In genomic region chr15:60589253-60589652, GRCh38 we compare ENCODE assay signal across 12 cellular contexts.
A peak's percentile ranks its signal among the peaks of the same experiment; 100 is the strongest.
DNase-seq lines count a peak whose midpoint lies in the region; FAIRE-seq and TF ChIP-seq lines count a peak whose summit lies in the region.
"Had no signal": no experiment of that assay in that cellular context is flagged by ENCODE, and none has a peak within 500 bp of the region (broad histone marks: within the 10 kb centered on the region; RNA-seq: fewer than 3 reads in every experiment).

No MANE protein-coding gene starts in this region.

- H4K5ac ChIP-seq in H1 (ENCODE audit: insufficient read length, low read depth, low read length), result no peak overlapping the region

- H3K27me3 ChIP-seq in HUES6 (ENCODE audit: control insufficient read depth, insufficient read depth, low read length) (peaks cover 40% of the 10 kb centered on the region), H1 (replicated peaks in 1 of 4; ENCODE audit: control insufficient read depth in 3 of 4, extremely low read depth in 1 of 4, insufficient read depth in 3 of 4, low read length in 3 of 4) (peaks cover 0 to 7% (median 0%) of the 10 kb centered on the region in 4 experiments; a peak in 2 of 7 replicates)

- H3K4me3 ChIP-seq in HUES6 (ENCODE audit: low read depth, low read length) (no peak overlapping the region), H1 (ENCODE audit: extremely low read depth in 1 of 4, insufficient read depth in 2 of 4, low read depth in 3 of 4, low read length in 4 of 4) (no peak overlapping the region; a peak in 1 of 8 replicates)
- H3K4me3 ChIP-seq: neural progenitor cell had no signal

- no peak for TF ChIP-seq POLR2A in H1 (IDR thresholded peaks at IDR 0.05; ENCODE audit: control extremely low read depth in 1 of 2, low read depth in 2 of 2, low read length in 2 of 2)

- no peak overlapping the region for H4K91ac ChIP-seq in H1 (replicated peaks; ENCODE audit: insufficient read length, low read length)

- DNase-seq in activated CD4-positive, alpha-beta T cell treated with anti-CD3 and anti-CD28 coated beads for 4 hours, result peak; percentile 41 to 43
- DNase-seq in H1 (ENCODE audit: low read depth in 1 of 2, low spot score in 2 of 2) (no peak), NCI-H1417 (lab: John Stamatoyannopoulos, UW) (no peak), T-helper 9 cell (no peak), head of caudate nucleus (no peak), MCF 10A (ENCODE audit: unreplicated experiment) (no peak)
- peak; percentile 54 for DNase-seq in stimulated activated CD4-positive, alpha-beta T cell treated with anti-CD3 and anti-CD28 coated beads, Interleukin-1b, Interleukin-23, amount 100 ng/mL, for 48 hours
- DNase-seq: Caco-2; effector CD8-positive, alpha-beta T cell; NCI-H774 had no signal

- POLR2A ChIA-PET in H1 (lab: Charles Lee; ENCODE audit: partially characterized antibody) (no interaction called here), MCF 10A (lab: Yijun Ruan, JAX) (interaction anchor here (1.1 kb wide), 1 partner anchor 1244 kb away, joined by 3 read pairs; no protein-coding TSS in a partner anchor)

- H3K4ac ChIP-seq in H1 (replicated peaks; ENCODE audit: insufficient read length, low read depth, low read length), result no peak overlapping the region

- no peak overlapping the region for H3K23ac ChIP-seq in H1 (ENCODE audit: insufficient read length)

- no TSS peak for BruUV-seq in MCF 10A (replicated peaks; lab: Mats Ljungman, UMichigan)

- TF ChIP-seq RAD21 in H1 (IDR thresholded peaks at IDR 0.05 in 1 of 2, conservative IDR thresholded peaks at IDR 0.05 in 1 of 2; ENCODE audit: low read depth in 2 of 2, low read length in 2 of 2), result no peak

- H3K4me2 ChIP-seq in H1 (ENCODE audit: insufficient read depth in 1 of 2, low read depth in 2 of 2, low read length in 2 of 2), result no peak overlapping the region; a peak in 1 of 4 replicates
- H3K4me2 ChIP-seq: neural progenitor cell had no signal

- H2BK5ac ChIP-seq in H1 (ENCODE audit: low read depth, low read length), result no peak overlapping the region

- no peaks in the 10 kb centered on the region for H3K9me3 Mint-ChIP-seq in MCF 10A (ENCODE audit: unreplicated experiment)
- H3K9me3 Mint-ChIP-seq: neural progenitor cell had no signal

- no peak overlapping the region for H2BK15ac ChIP-seq in H1 (ENCODE audit: low read length)

- peaks cover 0 to 41% of the 10 kb centered on the region in 2 experiments; a peak in 3 of 4 replicates for H3K79me2 ChIP-seq in H1 (ENCODE audit: control insufficient read depth in 1 of 2, insufficient read depth in 2 of 2, low read length in 2 of 2)

- CTCF ChIA-PET in H1 (lab: Charles Lee; ENCODE audit: partially characterized antibody), result interaction anchor here (0.6 kb wide), 1 partner anchor 8 kb away, joined by 3 read pairs; no protein-coding TSS in a partner anchor
- CTCF ChIA-PET in MCF 10A (lab: Yijun Ruan, JAX), result interaction anchor here (0.6 to 10.9 kb wide), 4 partner anchors 43 to 344 kb away, joined by 3 to 163 read pairs (median 38); no protein-coding TSS in a partner anchor

- no peaks in the 10 kb centered on the region for H3K27me3 Mint-ChIP-seq in MCF 10A (ENCODE audit: insufficient read depth, unreplicated experiment)

- H2AK5ac ChIP-seq in H1 (ENCODE audit: low read depth, low read length), result no peak overlapping the region

- H2BK120ac ChIP-seq in H1 (replicated peaks; ENCODE audit: low read depth, low read length), result no peak overlapping the region

- H3K27ac ChIP-seq in HUES6 (ENCODE audit: low read depth, low read length) (no peak overlapping the region), H1 (ENCODE audit: low read depth, low read length) (no peak overlapping the region)
- H3K27ac ChIP-seq: neural progenitor cell had no signal

- H2BK20ac ChIP-seq in H1 (ENCODE audit: low read length), result no peak overlapping the region

- peaks cover 9% of the 10 kb centered on the region for H3K4me1 Mint-ChIP-seq in MCF 10A (ENCODE audit: insufficient read depth, unreplicated experiment)

- H3K9ac ChIP-seq in HUES6 (ENCODE audit: low read length) (peak overlapping the region; percentile 12), H1 (replicated peaks in 1 of 4; ENCODE audit: extremely low read depth in 1 of 4, low read depth in 3 of 4, low read length in 3 of 4) (no peak overlapping the region)
- H3K9ac ChIP-seq: neural progenitor cell had no signal

- no peak overlapping the region for H3K56ac ChIP-seq in H1 (replicated peaks; ENCODE audit: insufficient read length, low read depth, low read length)

- H3K4me3 Mint-ChIP-seq in MCF 10A (ENCODE audit: unreplicated experiment), result no peak overlapping the region

- H3K36me3 Mint-ChIP-seq in MCF 10A (ENCODE audit: insufficient read depth, unreplicated experiment), result no peaks in the 10 kb centered on the region
- H3K36me3 Mint-ChIP-seq: neural progenitor cell had no signal

- TF ChIP-seq EP300 in H1 (IDR thresholded peaks at IDR 0.05; ENCODE audit: borderline replicate concordance in 1 of 2, low read depth in 2 of 2, low read length in 2 of 2), result no peak

- no peak overlapping the region for H3K14ac ChIP-seq in H1 (ENCODE audit: insufficient read length)

- peak; percentile 19 for FAIRE-seq in H1 (lab: Jason Lieb, UNC)

- H3K18ac ChIP-seq in H1 (ENCODE audit: extremely low read depth, low read length), result no peak overlapping the region

- no peak overlapping the region for H3K27ac Mint-ChIP-seq in MCF 10A (ENCODE audit: low read depth, unreplicated experiment)
- H3K27ac Mint-ChIP-seq: neural progenitor cell had no signal

- H3K4me1 ChIP-seq in HUES6 (ENCODE audit: control insufficient read depth, insufficient read depth, low read length) (peaks cover 17% of the 10 kb centered on the region), H1 (replicated peaks in 1 of 4; ENCODE audit: control insufficient read depth in 3 of 4, insufficient read depth in 4 of 4, low read length in 3 of 4) (peaks cover 0 to 5% (median 2%) of the 10 kb centered on the region in 4 experiments; a peak in 2 of 7 replicates)

- TF ChIP-seq CTCF in H1 (IDR thresholded peaks at IDR 0.05; ENCODE audit: control extremely low read depth in 1 of 3, insufficient read depth in 1 of 3, low read depth in 1 of 3, low read length in 3 of 3), result no peak
- TF ChIP-seq CTCF in MCF 10A (IDR thresholded peaks at IDR 0.05; ENCODE audit: unreplicated experiment), result no peak

- H3K23me2 ChIP-seq in H1 (ENCODE audit: low read depth, low read length), result peaks cover 13% of the 10 kb centered on the region

- H3K79me1 ChIP-seq in H1 (ENCODE audit: low read depth, low read length), result no peaks in the 10 kb centered on the region

- H2AFZ ChIP-seq in H1 (ENCODE audit: low read length), result no peak overlapping the region
- H2AFZ ChIP-seq: neural progenitor cell had no signal

- intact Hi-C loops in head of caudate nucleus (cut with DNase I) (loop anchor here (5.0 kb wide), 1 partner anchor 1243 kb away; no protein-coding TSS in a partner anchor), MCF 10A (cut with micrococcal nuclease) (loop anchor here (5.0 to 10.0 kb wide), 2 partner anchors 1033 to 1246 kb away; no protein-coding TSS in a partner anchor)

- no peaks in the 10 kb centered on the region for H4K20me1 ChIP-seq in H1 (replicated peaks in 1 of 2; ENCODE audit: control insufficient read depth in 1 of 2, insufficient read depth in 2 of 2, low read length in 2 of 2)

- WGBS in H1 (ENCODE audit: extremely low coverage in 1 of 2, insufficient coverage in 1 of 2, insufficient read length in 1 of 2, insufficient replicate concordance in 2 of 2, low coverage in 1 of 2, low lambda C conversion rate in 2 of 2, missing lambda C conversion rate in 1 of 2), 2 experiments, result 89% methylated on average over 8 of the region's 8 CpGs; no CpG with 5 or more reads in 1 of the 2 experiments

- no peak overlapping the region for H2BK12ac ChIP-seq in H1 (ENCODE audit: low read depth, low read length)

- no peak overlapping the region for H4K8ac ChIP-seq in H1 (ENCODE audit: extremely low read depth, insufficient read depth, low read length)

- H3K36me3 ChIP-seq in HUES6 (ENCODE audit: control insufficient read depth, insufficient read depth, low read length), result no peaks in the 10 kb centered on the region
- H3K36me3 ChIP-seq in H1 (ENCODE audit: control insufficient read depth in 2 of 4, insufficient read depth in 4 of 4, low read length in 3 of 4), result no peaks in the 10 kb centered on the region
- H3K36me3 ChIP-seq: neural progenitor cell had no signal

- H3K9me3 ChIP-seq in HUES6 (ENCODE audit: control insufficient read depth, insufficient read depth, low read depth, low read length) (no peaks in the 10 kb centered on the region), H1 (ENCODE audit: insufficient read depth in 2 of 2, low read depth in 1 of 2, low read length in 1 of 2) (no peaks in the 10 kb centered on the region)
- H3K9me3 ChIP-seq: Caco-2 had no signal

TF ChIP-seq in H1, 55 proteins besides CTCF, POLR2A, EP300 and RAD21:
- TF ChIP-seq JUND (IDR thresholded peaks at IDR 0.05; ENCODE audit: low read length), result no peak
- no peak for TF ChIP-seq GABPA (IDR thresholded peaks at IDR 0.05; ENCODE audit: borderline replicate concordance, insufficient read depth, low read length)
- no peak for TF ChIP-seq RXRA (IDR thresholded peaks at IDR 0.05; ENCODE audit: insufficient read depth, low read depth, low read length)
- TF ChIP-seq MAX (IDR thresholded peaks at IDR 0.05), result no peak

Comparison
In these comparisons a context has a peak if more than half of its experiments do, and no peak if none do; other contexts are left out.
1. DNase-seq: peak in activated CD4-positive, alpha-beta T cell treated with anti-CD3 and anti-CD28 coated beads for 4 hours (2 of 2) and stimulated activated CD4-positive, alpha-beta T cell treated with anti-CD3 and anti-CD28 coated beads, Interleukin-1b, Interleukin-23, amount 100 ng/mL, for 48 hours (single experiment); none in H1 (0 of 2), NCI-H1417 (0 of 3), T-helper 9 cell (single experiment), head of caudate nucleus (0 of 42) and MCF 10A (single experiment).